1 cellular context compared by ENCODE assay signal in the genomic region with DNA sequence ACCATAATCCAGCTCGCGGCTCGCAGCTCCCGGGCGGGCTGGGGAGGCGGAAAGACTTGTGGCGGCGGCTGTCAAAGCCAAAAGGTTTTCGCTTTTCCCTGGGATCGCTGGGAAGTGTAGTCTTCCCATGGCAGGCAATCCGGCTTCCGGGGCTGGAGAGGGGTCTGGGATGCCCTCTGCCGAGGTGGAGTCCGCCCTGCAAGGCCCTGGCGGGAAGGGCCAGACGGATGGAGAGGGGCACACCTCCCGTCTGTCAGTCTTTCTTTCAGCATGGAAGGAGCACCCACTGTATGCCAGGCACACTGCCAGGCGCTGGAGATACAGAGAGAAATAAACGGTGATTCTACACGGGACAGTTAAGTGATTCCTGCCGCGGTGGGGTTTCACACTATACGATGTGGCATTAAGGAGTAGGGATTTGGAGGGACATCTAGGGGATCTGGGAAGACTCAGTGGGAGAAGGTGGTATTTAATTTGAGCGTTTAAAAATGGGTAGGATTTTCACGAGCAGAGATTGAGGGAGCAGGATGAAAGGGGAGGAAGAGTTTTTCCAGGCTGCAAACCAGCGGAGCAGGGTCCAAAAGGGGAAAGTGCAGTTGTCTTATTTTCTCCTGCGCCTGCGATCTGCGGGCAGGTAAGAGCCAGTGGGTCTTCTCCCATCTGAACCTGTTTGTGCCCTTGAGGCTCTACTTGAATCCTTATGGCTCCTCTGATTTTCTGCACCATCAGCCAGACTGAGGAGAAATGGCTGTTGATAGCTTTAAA.
TF ChIP-seq lines count a peak whose summit lies in the region.

A gene (minus strand): TSS at position 60 of the 765 bp plus-strand sequence. CDS start 461 bp downstream, outside the sequence.

TF ChIP-seq in HepG2, 621 proteins besides CTCF, POLR2A, EP300 and RAD21 (continued from another document and continues in another):
- TF ChIP-seq BCL6 (CRISPR knock-in tag; IDR thresholded peaks at IDR 0.05): no peak
- peak; percentile 39 for TF ChIP-seq CEBPG (CRISPR knock-in tag; IDR thresholded peaks at IDR 0.05)
- TF ChIP-seq ZSCAN29 (CRISPR knock-in tag; conservative IDR thresholded peaks at IDR 0.05): 0 out of 2 replicates have a peak, but pooled peaks have one; percentile 53
- TF ChIP-seq ZNF225 (CRISPR knock-in tag; IDR thresholded peaks at IDR 0.05): 0 out of 2 replicates have a peak, but pooled peaks have one; percentile 50
- TF ChIP-seq ZNF670 (CRISPR knock-in tag; IDR thresholded peaks at IDR 0.05; ENCODE audit: borderline replicate concordance): peak; percentile 46; the same call in 1 of the 2 replicates
- TF ChIP-seq TGIF2 (CRISPR knock-in tag; IDR thresholded peaks at IDR 0.05): peak; percentile 92
- TF ChIP-seq PRMT3 (CRISPR knock-in tag; IDR thresholded peaks at IDR 0.05; ENCODE audit: borderline replicate concordance, low read depth): no peak
- TF ChIP-seq, protein P1, sequence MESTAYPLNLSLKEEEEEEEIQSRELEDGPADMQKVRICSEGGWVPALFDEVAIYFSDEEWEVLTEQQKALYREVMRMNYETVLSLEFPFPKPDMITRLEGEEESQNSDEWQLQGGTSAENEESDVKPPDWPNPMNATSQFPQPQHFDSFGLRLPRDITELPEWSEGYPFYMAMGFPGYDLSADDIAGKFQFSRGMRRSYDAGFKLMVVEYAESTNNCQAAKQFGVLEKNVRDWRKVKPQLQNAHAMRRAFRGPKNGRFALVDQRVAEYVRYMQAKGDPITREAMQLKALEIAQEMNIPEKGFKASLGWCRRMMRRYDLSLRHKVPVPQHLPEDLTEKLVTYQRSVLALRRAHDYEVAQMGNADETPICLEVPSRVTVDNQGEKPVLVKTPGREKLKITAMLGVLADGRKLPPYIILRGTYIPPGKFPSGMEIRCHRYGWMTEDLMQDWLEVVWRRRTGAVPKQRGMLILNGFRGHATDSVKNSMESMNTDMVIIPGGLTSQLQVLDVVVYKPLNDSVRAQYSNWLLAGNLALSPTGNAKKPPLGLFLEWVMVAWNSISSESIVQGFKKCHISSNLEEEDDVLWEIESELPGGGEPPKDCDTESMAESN (CRISPR knock-in tag; conservative IDR thresholded peaks at IDR 0.05): 0 out of 2 replicates have a peak, but pooled peaks have one; percentile 26
- TF ChIP-seq CAMTA2 (CRISPR knock-in tag; IDR thresholded peaks at IDR 0.05; ENCODE audit: borderline replicate concordance): no peak; the same call in 1 of the 2 replicates
- TF ChIP-seq ZFY (CRISPR knock-in tag; IDR thresholded peaks at IDR 0.05): peak; percentile 68
- TF ChIP-seq, protein P2, sequence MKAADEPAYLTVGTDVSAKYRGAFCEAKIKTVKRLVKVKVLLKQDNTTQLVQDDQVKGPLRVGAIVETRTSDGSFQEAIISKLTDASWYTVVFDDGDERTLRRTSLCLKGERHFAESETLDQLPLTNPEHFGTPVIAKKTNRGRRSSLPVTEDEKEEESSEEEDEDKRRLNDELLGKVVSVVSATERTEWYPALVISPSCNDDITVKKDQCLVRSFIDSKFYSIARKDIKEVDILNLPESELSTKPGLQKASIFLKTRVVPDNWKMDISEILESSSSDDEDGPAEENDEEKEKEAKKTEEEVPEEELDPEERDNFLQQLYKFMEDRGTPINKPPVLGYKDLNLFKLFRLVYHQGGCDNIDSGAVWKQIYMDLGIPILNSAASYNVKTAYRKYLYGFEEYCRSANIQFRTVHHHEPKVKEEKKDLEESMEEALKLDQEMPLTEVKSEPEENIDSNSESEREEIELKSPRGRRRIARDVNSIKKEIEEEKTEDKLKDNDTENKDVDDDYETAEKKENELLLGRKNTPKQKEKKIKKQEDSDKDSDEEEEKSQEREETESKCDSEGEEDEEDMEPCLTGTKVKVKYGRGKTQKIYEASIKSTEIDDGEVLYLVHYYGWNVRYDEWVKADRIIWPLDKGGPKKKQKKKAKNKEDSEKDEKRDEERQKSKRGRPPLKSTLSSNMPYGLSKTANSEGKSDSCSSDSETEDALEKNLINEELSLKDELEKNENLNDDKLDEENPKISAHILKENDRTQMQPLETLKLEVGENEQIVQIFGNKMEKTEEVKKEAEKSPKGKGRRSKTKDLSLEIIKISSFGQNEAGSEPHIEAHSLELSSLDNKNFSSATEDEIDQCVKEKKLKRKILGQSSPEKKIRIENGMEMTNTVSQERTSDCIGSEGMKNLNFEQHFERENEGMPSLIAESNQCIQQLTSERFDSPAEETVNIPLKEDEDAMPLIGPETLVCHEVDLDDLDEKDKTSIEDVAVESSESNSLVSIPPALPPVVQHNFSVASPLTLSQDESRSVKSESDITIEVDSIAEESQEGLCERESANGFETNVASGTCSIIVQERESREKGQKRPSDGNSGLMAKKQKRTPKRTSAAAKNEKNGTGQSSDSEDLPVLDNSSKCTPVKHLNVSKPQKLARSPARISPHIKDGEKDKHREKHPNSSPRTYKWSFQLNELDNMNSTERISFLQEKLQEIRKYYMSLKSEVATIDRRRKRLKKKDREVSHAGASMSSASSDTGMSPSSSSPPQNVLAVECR (CRISPR knock-in tag; IDR thresholded peaks at IDR 0.05; ENCODE audit: borderline replicate concordance): peak; percentile 93
- peak; percentile 41; the same call in 1 of the 2 replicates for TF ChIP-seq AHR (CRISPR knock-in tag; IDR thresholded peaks at IDR 0.05)
- peak; percentile 64; the same call in 1 of the 2 replicates for TF ChIP-seq ZNF788 (CRISPR knock-in tag; IDR thresholded peaks at IDR 0.05; ENCODE audit: borderline replicate concordance)
- TF ChIP-seq, protein P3, sequence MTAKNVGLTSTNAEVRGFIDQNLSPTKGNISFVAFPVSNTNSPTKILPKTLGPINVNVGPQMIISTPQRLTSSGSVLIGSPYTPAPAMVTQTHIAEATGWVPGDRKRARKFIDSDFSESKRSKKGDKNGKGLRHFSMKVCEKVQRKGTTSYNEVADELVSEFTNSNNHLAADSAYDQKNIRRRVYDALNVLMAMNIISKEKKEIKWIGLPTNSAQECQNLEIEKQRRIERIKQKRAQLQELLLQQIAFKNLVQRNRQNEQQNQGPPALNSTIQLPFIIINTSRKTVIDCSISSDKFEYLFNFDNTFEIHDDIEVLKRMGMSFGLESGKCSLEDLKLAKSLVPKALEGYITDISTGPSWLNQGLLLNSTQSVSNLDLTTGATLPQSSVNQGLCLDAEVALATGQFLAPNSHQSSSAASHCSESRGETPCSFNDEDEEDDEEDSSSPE (CRISPR knock-in tag; IDR thresholded peaks at IDR 0.05): 0 out of 2 replicates have a peak, but pooled peaks have one; percentile 80
- TF ChIP-seq MED13 (CRISPR knock-in tag; IDR thresholded peaks at IDR 0.05): no peak
- no peak; the same call in 1 of the 2 replicates for TF ChIP-seq KLF12 (CRISPR knock-in tag; IDR thresholded peaks at IDR 0.05; ENCODE audit: borderline replicate concordance)
- no peak for TF ChIP-seq GTF2F1 (IDR thresholded peaks at IDR 0.05; ENCODE audit: low read length)
- no peak for TF ChIP-seq ZNF7 (CRISPR knock-in tag; IDR thresholded peaks at IDR 0.05)
- no peak for TF ChIP-seq HNRNPLL (IDR thresholded peaks at IDR 0.05; ENCODE audit: low read depth, low read length, poor library complexity, severe bottlenecking)
- TF ChIP-seq, protein P4, sequence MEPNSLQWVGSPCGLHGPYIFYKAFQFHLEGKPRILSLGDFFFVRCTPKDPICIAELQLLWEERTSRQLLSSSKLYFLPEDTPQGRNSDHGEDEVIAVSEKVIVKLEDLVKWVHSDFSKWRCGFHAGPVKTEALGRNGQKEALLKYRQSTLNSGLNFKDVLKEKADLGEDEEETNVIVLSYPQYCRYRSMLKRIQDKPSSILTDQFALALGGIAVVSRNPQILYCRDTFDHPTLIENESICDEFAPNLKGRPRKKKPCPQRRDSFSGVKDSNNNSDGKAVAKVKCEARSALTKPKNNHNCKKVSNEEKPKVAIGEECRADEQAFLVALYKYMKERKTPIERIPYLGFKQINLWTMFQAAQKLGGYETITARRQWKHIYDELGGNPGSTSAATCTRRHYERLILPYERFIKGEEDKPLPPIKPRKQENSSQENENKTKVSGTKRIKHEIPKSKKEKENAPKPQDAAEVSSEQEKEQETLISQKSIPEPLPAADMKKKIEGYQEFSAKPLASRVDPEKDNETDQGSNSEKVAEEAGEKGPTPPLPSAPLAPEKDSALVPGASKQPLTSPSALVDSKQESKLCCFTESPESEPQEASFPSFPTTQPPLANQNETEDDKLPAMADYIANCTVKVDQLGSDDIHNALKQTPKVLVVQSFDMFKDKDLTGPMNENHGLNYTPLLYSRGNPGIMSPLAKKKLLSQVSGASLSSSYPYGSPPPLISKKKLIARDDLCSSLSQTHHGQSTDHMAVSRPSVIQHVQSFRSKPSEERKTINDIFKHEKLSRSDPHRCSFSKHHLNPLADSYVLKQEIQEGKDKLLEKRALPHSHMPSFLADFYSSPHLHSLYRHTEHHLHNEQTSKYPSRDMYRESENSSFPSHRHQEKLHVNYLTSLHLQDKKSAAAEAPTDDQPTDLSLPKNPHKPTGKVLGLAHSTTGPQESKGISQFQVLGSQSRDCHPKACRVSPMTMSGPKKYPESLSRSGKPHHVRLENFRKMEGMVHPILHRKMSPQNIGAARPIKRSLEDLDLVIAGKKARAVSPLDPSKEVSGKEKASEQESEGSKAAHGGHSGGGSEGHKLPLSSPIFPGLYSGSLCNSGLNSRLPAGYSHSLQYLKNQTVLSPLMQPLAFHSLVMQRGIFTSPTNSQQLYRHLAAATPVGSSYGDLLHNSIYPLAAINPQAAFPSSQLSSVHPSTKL (CRISPR knock-in tag; IDR thresholded peaks at IDR 0.05): peak; percentile 27; the same call in 1 of the 2 replicates
- peak; percentile 97 for TF ChIP-seq ELF1 (CRISPR knock-in tag; IDR thresholded peaks at IDR 0.05)
- TF ChIP-seq, protein P5, sequence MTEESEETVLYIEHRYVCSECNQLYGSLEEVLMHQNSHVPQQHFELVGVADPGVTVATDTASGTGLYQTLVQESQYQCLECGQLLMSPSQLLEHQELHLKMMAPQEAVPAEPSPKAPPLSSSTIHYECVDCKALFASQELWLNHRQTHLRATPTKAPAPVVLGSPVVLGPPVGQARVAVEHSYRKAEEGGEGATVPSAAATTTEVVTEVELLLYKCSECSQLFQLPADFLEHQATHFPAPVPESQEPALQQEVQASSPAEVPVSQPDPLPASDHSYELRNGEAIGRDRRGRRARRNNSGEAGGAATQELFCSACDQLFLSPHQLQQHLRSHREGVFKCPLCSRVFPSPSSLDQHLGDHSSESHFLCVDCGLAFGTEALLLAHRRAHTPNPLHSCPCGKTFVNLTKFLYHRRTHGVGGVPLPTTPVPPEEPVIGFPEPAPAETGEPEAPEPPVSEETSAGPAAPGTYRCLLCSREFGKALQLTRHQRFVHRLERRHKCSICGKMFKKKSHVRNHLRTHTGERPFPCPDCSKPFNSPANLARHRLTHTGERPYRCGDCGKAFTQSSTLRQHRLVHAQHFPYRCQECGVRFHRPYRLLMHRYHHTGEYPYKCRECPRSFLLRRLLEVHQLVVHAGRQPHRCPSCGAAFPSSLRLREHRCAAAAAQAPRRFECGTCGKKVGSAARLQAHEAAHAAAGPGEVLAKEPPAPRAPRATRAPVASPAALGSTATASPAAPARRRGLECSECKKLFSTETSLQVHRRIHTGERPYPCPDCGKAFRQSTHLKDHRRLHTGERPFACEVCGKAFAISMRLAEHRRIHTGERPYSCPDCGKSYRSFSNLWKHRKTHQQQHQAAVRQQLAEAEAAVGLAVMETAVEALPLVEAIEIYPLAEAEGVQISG (CRISPR knock-in tag; IDR thresholded peaks at IDR 0.05): peak; percentile 99
- TF ChIP-seq NRL (CRISPR knock-in tag; IDR thresholded peaks at IDR 0.05; ENCODE audit: borderline replicate concordance): peak; percentile 64; the same call in 1 of the 2 replicates
- peak; percentile 47 for TF ChIP-seq YY1 (IDR thresholded peaks at IDR 0.05; ENCODE audit: insufficient read depth, insufficient replicate concordance, low read depth, low read length)
- peak; percentile 83; the same call in 1 of the 2 replicates for TF ChIP-seq GLI4 (CRISPR knock-in tag; IDR thresholded peaks at IDR 0.05; ENCODE audit: borderline replicate concordance)
- peak; percentile 65; the same call in 1 of the 2 replicates for TF ChIP-seq MEIS2 (CRISPR knock-in tag; IDR thresholded peaks at IDR 0.05)
- peak; percentile 71; the same call in 2 of the 3 replicates for TF ChIP-seq MXI1 (IDR thresholded peaks at IDR 0.05; ENCODE audit: borderline replicate concordance, low read depth, low read length)
- 0 out of 2 replicates have a peak, but pooled peaks have one; percentile 49 for TF ChIP-seq BRCA1 (CRISPR knock-in tag; IDR thresholded peaks at IDR 0.05)
- TF ChIP-seq SUZ12 (IDR thresholded peaks at IDR 0.05; ENCODE audit: low read depth, low read length): peak; percentile 46
- TF ChIP-seq SRF (IDR thresholded peaks at IDR 0.05; ENCODE audit: low read depth, low read length): no peak
- TF ChIP-seq CENPT (CRISPR knock-in tag; IDR thresholded peaks at IDR 0.05; ENCODE audit: low read depth): no peak
- TF ChIP-seq ZNF510 (CRISPR knock-in tag; IDR thresholded peaks at IDR 0.05; ENCODE audit: low read depth): no peak
- TF ChIP-seq ZSCAN20 (CRISPR knock-in tag; IDR thresholded peaks at IDR 0.05; ENCODE audit: borderline replicate concordance): no peak
- no peak for TF ChIP-seq ZFP41 (CRISPR knock-in tag; IDR thresholded peaks at IDR 0.05; ENCODE audit: borderline replicate concordance)
- no peak for TF ChIP-seq HMG20A (CRISPR knock-in tag; IDR thresholded peaks at IDR 0.05; ENCODE audit: borderline replicate concordance)
- no peak for TF ChIP-seq FOXP1 (IDR thresholded peaks at IDR 0.05)
- no peak for TF ChIP-seq FOXP1 (CRISPR knock-in tag; IDR thresholded peaks at IDR 0.05)
- TF ChIP-seq PITX1 (CRISPR knock-in tag; IDR thresholded peaks at IDR 0.05): peak; percentile 15; the same call in 1 of the 2 replicates
- TF ChIP-seq NR3C1 (CRISPR knock-in tag; IDR thresholded peaks at IDR 0.05): no peak
- no peak for TF ChIP-seq DNMT1 (CRISPR knock-in tag; IDR thresholded peaks at IDR 0.05)
- TF ChIP-seq, protein P6, sequence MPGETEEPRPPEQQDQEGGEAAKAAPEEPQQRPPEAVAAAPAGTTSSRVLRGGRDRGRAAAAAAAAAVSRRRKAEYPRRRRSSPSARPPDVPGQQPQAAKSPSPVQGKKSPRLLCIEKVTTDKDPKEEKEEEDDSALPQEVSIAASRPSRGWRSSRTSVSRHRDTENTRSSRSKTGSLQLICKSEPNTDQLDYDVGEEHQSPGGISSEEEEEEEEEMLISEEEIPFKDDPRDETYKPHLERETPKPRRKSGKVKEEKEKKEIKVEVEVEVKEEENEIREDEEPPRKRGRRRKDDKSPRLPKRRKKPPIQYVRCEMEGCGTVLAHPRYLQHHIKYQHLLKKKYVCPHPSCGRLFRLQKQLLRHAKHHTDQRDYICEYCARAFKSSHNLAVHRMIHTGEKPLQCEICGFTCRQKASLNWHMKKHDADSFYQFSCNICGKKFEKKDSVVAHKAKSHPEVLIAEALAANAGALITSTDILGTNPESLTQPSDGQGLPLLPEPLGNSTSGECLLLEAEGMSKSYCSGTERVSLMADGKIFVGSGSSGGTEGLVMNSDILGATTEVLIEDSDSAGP (CRISPR knock-in tag; IDR thresholded peaks at IDR 0.05; ENCODE audit: borderline replicate concordance): peak; percentile 61; the same call in 1 of the 2 replicates
- peak; percentile 60 for TF ChIP-seq HNF4A (CRISPR knock-in tag; IDR thresholded peaks at IDR 0.05)
- TF ChIP-seq, protein P7, sequence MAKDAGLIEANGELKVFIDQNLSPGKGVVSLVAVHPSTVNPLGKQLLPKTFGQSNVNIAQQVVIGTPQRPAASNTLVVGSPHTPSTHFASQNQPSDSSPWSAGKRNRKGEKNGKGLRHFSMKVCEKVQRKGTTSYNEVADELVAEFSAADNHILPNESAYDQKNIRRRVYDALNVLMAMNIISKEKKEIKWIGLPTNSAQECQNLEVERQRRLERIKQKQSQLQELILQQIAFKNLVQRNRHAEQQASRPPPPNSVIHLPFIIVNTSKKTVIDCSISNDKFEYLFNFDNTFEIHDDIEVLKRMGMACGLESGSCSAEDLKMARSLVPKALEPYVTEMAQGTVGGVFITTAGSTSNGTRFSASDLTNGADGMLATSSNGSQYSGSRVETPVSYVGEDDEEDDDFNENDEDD (CRISPR knock-in tag; IDR thresholded peaks at IDR 0.05; ENCODE audit: borderline replicate concordance): peak; percentile 75; the same call in 1 of the 2 replicates
- 0 out of 2 replicates have a peak, but pooled peaks have one; percentile 27 for TF ChIP-seq ESRRA (CRISPR knock-in tag; IDR thresholded peaks at IDR 0.05; ENCODE audit: low read depth)
